21 cellular contexts compared by ENCODE assay signal in the genomic region with DNA sequence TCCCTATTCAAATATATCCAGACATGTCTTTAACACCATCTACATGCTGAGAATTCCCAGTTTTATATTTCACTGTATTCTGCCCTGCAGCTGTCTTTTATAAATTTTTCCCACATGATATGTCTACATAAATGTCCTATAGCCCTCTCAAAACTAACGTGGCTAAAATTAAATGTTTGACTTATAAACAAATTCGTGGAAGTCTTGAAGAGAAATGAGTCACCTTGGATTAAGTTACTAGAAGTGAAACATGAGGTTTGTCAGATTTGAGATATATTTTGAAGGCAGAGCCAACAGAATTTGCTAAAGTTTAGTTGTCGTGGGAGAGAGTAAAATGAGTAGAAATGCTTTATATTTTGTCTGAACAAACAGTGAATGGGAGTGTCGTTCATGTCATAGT.
"Had no signal": no experiment of that assay in that cellular context is flagged by ENCODE, and none has a peak within 500 bp of the region (broad histone marks: within the 10 kb centered on the region; RNA-seq: fewer than 3 reads in every experiment).

No MANE protein-coding gene starts in this region.

- DNase-seq: effector memory CD8-positive, alpha-beta T cell; foreskin keratinocyte; immature natural killer cell; kidney; left cardiac atrium; left ventricle myocardium inferior; lower lobe of right lung; midbrain; occipital lobe; pancreas; right lobe of liver; stimulated activated CD4-positive, alpha-beta T cell treated with anti-CD3 and anti-CD28 coated beads, Interleukin-4, amount 100 ng/mL, for 24 hours; stimulated activated naive B cell treated with anti-CD40 and anti-IgM and Interleukin-4, amounts not matched to agents 10 μg/mL and 1 μg/mL and 100 μg/mL, for 72 hours; stimulated activated naive CD8-positive, alpha-beta T cell treated with anti-CD3 and anti-CD28 coated beads, Interleukin-15, amount 100 ng/mL, for 72 hours; substantia nigra; trophoblast cell had no signal

- H3K4me3 ChIP-seq: esophagus muscularis mucosa, left ventricle myocardium inferior, lower lobe of right lung, pancreas, prostate gland, right lobe of liver, thoracic aorta had no signal

- H3K27me3 ChIP-seq: esophagus muscularis mucosa, foreskin keratinocyte, pancreas, right lobe of liver had no signal

- ATAC-seq: effector memory CD8-positive, alpha-beta T cell; foreskin keratinocyte; left cardiac atrium; lower lobe of right lung; natural killer cell treated with Interleukin-12 subunit alpha and Interleukin-12 subunit beta and Interleukin-15 and Interleukin-18, amount 100 ng/mL, for 72 hours; pancreas; right lobe of liver; stimulated activated naive B cell treated with anti-CD40 and anti-IgM and Interleukin-4, amounts not matched to agents 10 μg/mL and 1 μg/mL and 100 μg/mL, for 72 hours; stimulated activated naive CD8-positive, alpha-beta T cell treated with anti-CD3 and anti-CD28 coated beads, Interleukin-15, amount 100 ng/mL, for 72 hours had no signal

- H3K9me3 ChIP-seq: esophagus muscularis mucosa, lower lobe of right lung, pancreas, prostate gland, right lobe of liver, thoracic aorta had no signal

- H3K36me3 ChIP-seq: esophagus muscularis mucosa, left ventricle myocardium inferior, lower lobe of right lung, pancreas, prostate gland, right lobe of liver, thoracic aorta had no signal

- H3K4me1 ChIP-seq: esophagus muscularis mucosa, foreskin keratinocyte, left ventricle myocardium inferior, lower lobe of right lung, pancreas, prostate gland, right lobe of liver had no signal

- H3K27ac ChIP-seq: epithelial cell of prostate, esophagus muscularis mucosa, foreskin keratinocyte, left ventricle myocardium inferior, lower lobe of right lung, pancreas, prostate gland, right lobe of liver, thoracic aorta had no signal
